ENCODE assay signal across 19 cellular contexts in the genomic region with DNA sequence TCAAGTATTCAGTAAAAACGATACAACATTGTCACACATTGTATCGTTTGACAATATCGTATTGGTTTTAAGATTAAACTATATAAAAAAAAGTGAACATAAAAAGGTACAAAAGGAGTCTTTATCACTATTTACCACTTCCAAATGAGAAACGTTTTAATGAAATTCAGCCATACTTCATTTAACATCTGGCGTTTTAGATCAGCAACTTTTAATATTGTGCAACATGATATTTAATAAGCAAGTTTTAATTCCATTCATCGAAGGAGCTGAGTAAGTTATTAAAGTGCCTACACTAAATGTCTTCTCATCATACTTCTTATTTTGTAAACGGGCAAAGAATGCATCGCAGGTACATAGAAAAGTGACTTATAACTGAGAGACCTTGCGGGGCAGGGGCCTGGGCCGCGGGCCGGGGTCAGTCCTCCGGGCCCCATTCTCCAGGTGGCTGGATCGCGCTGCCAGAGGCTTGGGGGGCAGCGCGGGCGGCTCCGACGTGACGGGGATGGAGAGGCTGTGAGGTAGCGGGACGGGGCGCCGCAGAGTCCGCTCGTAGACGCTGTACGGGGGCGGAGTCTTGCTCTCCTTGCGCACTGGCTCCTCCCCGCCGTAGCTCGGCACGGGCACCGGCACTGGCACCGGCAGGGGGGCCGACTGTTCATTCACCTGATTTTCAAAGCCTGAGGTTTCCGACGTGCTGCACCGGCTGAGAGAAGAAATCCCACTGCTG.
"Had no signal": no experiment of that assay in that cellular context is flagged by ENCODE, and none has a peak within 500 bp of the region (broad histone marks: within the 10 kb centered on the region; RNA-seq: fewer than 3 reads in every experiment).

No MANE protein-coding gene starts in this region.

- ATAC-seq: activated CD8-positive, alpha-beta T cell treated with anti-CD3 and anti-CD28 coated beads for 36 hours; activated T-cell treated with anti-CD3 and anti-CD28 coated beads, Interleukin-2, amount 50 U/mL, for 72 hours; body of pancreas; left colon; naive thymus-derived CD4-positive, alpha-beta T cell had no signal

- H3K27me3 ChIP-seq: body of pancreas, neutrophil, right lobe of liver had no signal

- H3K36me3 Mint-ChIP-seq: naive thymus-derived CD4-positive, alpha-beta T cell had no signal

- DNase-seq: activated CD4-positive, CD25-positive, alpha-beta regulatory T cell treated with anti-CD3 and anti-CD28 coated beads, Interleukin-2, amount 50 U/mL, for 72 hours; activated CD8-positive, alpha-beta memory T cell treated with anti-CD3 and anti-CD28 coated beads, Interleukin-2, amount 50 U/mL, for 4 hours; activated CD8-positive, alpha-beta T cell treated with anti-CD3 and anti-CD28 coated beads for 36 hours; activated T-cell treated with anti-CD3 and anti-CD28 coated beads, Interleukin-2, amount 50 U/mL, for 72 hours; body of pancreas; cortex of kidney; effector memory CD4-positive, alpha-beta T cell; hippocampal formation; left colon; mammary epithelial cell; naive thymus-derived CD4-positive, alpha-beta T cell; right lobe of liver; stimulated activated CD4-positive, alpha-beta T cell treated with anti-CD3 and anti-CD28 coated beads, Interleukin-2, amount 100 ng/mL, for 24 hours; stimulated activated naive CD4-positive, alpha-beta T cell treated with Interleukin-2 at 50 U/mL for 16 hours; SW 1271 had no signal

- H3K27ac Mint-ChIP-seq: activated CD8-positive, alpha-beta T cell treated with anti-CD3 and anti-CD28 coated beads for 36 hours; activated T-cell treated with anti-CD3 and anti-CD28 coated beads, Interleukin-2, amount 50 U/mL, for 72 hours; naive thymus-derived CD4-positive, alpha-beta T cell; T-helper 2 cell treated with Interferon-gamma antibody and Interleukin-4, amounts not matched to agents 5 μg/mL and 100 μg/mL, for 36 hours had no signal

- H3K4me1 ChIP-seq: body of pancreas, right lobe of liver had no signal

- H3K4me1 Mint-ChIP-seq: central memory CD8-positive, alpha-beta T cell; naive thymus-derived CD4-positive, alpha-beta T cell had no signal

- H3K4me3 ChIP-seq: body of pancreas, right lobe of liver had no signal

- H3K9me3 ChIP-seq: body of pancreas, neutrophil, right lobe of liver had no signal

- H3K27ac ChIP-seq: body of pancreas, epithelial cell of prostate, neutrophil, right lobe of liver had no signal

- H3K4me3 Mint-ChIP-seq: activated CD8-positive, alpha-beta T cell treated with anti-CD3 and anti-CD28 coated beads for 36 hours; central memory CD8-positive, alpha-beta T cell; T-helper 2 cell treated with Interferon-gamma antibody and Interleukin-4, amounts not matched to agents 5 μg/mL and 100 μg/mL, for 36 hours had no signal

- H3K9me3 Mint-ChIP-seq: activated CD8-positive, alpha-beta T cell treated with anti-CD3 and anti-CD28 coated beads for 36 hours; activated T-cell treated with anti-CD3 and anti-CD28 coated beads, Interleukin-2, amount 50 U/mL, for 72 hours; central memory CD8-positive, alpha-beta T cell; naive thymus-derived CD4-positive, alpha-beta T cell; T-helper 2 cell treated with Interferon-gamma antibody and Interleukin-4, amounts not matched to agents 5 μg/mL and 100 μg/mL, for 36 hours had no signal

- H3K36me3 ChIP-seq: neutrophil had no signal
